In the genomic region with DNA sequence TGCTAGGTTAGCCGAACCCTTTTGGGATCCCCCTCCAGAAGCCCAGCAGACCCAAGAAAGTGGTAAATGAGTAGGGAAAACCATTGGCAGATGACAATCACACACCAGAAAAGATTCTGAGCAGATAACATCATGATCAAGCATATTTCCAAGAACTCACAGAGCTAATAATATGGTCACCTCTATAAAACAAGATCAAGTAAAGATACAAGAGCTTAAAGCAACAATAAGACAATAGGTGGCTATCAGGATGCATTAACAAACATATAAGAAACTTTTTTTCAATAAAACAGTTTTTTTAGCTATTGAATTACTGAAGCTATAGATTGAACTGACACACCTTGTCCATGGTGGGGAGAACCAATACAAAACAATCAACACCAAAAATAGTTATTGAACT, we compare ENCODE assay signal across 1 cellular context.
TF ChIP-seq lines count a peak whose summit lies in the region.

No MANE protein-coding gene starts in this region.

TF ChIP-seq in HEK293, 187 proteins besides CTCF, POLR2A, EP300 and RAD21:
- TF ChIP-seq, protein P1, sequence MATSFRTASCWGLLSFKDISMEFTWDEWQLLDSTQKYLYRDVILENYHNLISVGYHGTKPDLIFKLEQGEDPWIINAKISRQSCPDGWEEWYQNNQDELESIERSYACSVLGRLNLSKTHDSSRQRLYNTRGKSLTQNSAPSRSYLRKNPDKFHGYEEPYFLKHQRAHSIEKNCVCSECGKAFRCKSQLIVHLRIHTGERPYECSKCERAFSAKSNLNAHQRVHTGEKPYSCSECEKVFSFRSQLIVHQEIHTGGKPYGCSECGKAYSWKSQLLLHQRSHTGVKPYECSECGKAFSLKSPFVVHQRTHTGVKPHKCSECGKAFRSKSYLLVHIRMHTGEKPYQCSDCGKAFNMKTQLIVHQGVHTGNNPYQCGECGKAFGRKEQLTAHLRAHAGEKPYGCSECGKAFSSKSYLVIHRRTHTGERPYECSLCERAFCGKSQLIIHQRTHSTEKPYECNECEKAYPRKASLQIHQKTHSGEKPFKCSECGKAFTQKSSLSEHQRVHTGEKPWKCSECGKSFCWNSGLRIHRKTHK (tag by site-specific recombination; IDR thresholded peaks at IDR 0.05): 0 out of 2 replicates have a peak, but pooled peaks have one; percentile 21
- TF ChIP-seq ZNF280D (tag by site-specific recombination; IDR thresholded peaks at IDR 0.05) (0 out of 2 replicates have a peak, but pooled peaks have one; percentile 17), ZNF658 (tag by site-specific recombination; IDR thresholded peaks at IDR 0.05) (no peak), SETDB1 (IDR thresholded peaks at IDR 0.05; ENCODE audit: insufficient read length, low read length) (peak; percentile 69)
TF ChIP-seq in HEK293: peak in this region for 3.
